ENCODE assay signal across 8 cellular contexts in genomic region chr3:150763841-150764483, GRCh38. TPM values are rescaled to one million over a fixed set of nuclear protein-coding genes. Genes with fewer than 3 reads are reported as not detected.
DNase-seq lines count a peak whose midpoint lies in the region; ATAC-seq and TF ChIP-seq lines count a peak whose summit lies in the region.

No MANE protein-coding gene starts in this region.

- H3K36me3 ChIP-seq in body of pancreas (replicated peaks in 1 of 2; ENCODE audit: insufficient read depth in 1 of 2, low read depth in 2 of 2) = no peaks in the 10 kb centered on the region
- no peaks in the 10 kb centered on the region for H3K36me3 ChIP-seq in rectal smooth muscle tissue (ENCODE audit: control insufficient read depth, insufficient read depth, low read length)

- peak; percentile 10 to 72 (median 55) for TF ChIP-seq CTCF in body of pancreas (IDR thresholded peaks at IDR 0.05)

- H3K4me3 ChIP-seq in body of pancreas (peak overlapping the region; percentile 59), rectal smooth muscle tissue (ENCODE audit: low read length) (peak overlapping the region; percentile 94)

- intact Hi-C loops in body of pancreas (cut with DNase I) = no loop called here

- 3% methylated on average over 19 to 27 of the region's 27 CpGs for WGBS in body of pancreas, 2 donors

- H3K4me1 ChIP-seq in body of pancreas (peaks cover 35% of the 10 kb centered on the region), rectal smooth muscle tissue (ENCODE audit: control insufficient read depth, insufficient read depth, low read length) (peaks cover 4% of the 10 kb centered on the region)

- no peaks in the 10 kb centered on the region for H3K9me3 ChIP-seq in body of pancreas

- H3K9ac ChIP-seq in rectal smooth muscle tissue (ENCODE audit: low read length) = peak overlapping the region; percentile 94

- H3K27me3 ChIP-seq in body of pancreas (no peaks in the 10 kb centered on the region), rectal smooth muscle tissue (ENCODE audit: control insufficient read depth, insufficient read depth, low read length) (no peaks in the 10 kb centered on the region)

- ATAC-seq in GM19455 (IDR thresholded peaks at IDR 0.05; ENCODE audit: unreplicated experiment) (peak; percentile 10), body of pancreas (peak; percentile 49), GM19463 (IDR thresholded peaks at IDR 0.05; ENCODE audit: unreplicated experiment) (no peak)

- TF ChIP-seq POLR2A in body of pancreas (IDR thresholded peaks at IDR 0.05) = peak in 1 of 3 donors; percentile 60

- peak; percentile 63 for DNase-seq in DMS 273 treated with DMSO at 0.1 percent for 48 hours (lab: John Stamatoyannopoulos, UW)
- DNase-seq in HuH-7 (ENCODE audit: low spot score) = peak; percentile 44
- DNase-seq in SHP77 treated with DMSO at 0.1 percent for 48 hours (lab: John Stamatoyannopoulos, UW) = peak; percentile 82
- DNase-seq in body of pancreas = peak; percentile 73 to 81 (median 76)
- peak in 40 of 51 donors; percentile 30 to 87 (median 66) for DNase-seq in hypothalamus (lab: John Stamatoyannopoulos, UW)

- H3K27ac ChIP-seq in body of pancreas (peak overlapping the region; percentile 88 to 98 (median 96)), rectal smooth muscle tissue (ENCODE audit: low read depth, low read length) (peak overlapping the region; percentile 96)

RNA-seq across cellular contexts. Expression of gene SIAH2, which starts 1.0 kb away (rescaled TPM):
- 10 to 100 TPM; 17.1 to 30.3 TPM for total RNA-seq in body of pancreas
